8 cellular contexts compared by ENCODE assay signal in genomic region chr11:118998822-118999221, GRCh38. TPM values are rescaled to one million over a fixed set of nuclear protein-coding genes. Genes with fewer than 3 reads are reported as not detected.
A peak's percentile ranks its signal among the peaks of the same experiment; 100 is the strongest.
DNase-seq lines count a peak whose midpoint lies in the region; ATAC-seq, FAIRE-seq and TF ChIP-seq lines count a peak whose summit lies in the region.

No MANE protein-coding gene starts in this region.

- WGBS in psoas muscle, 3 donors: 33 to 45% (median 37%) methylated on average over 6 of the region's 6 CpGs
- WGBS in aorta, 2 donors: 36 to 38% methylated on average over 6 of the region's 6 CpGs

- peak overlapping the region; percentile 97 for H3K4me3 ChIP-seq in fibroblast of the aortic adventitia (ENCODE audit: low read depth, low read length)
- peak overlapping the region; percentile 76 for H3K4me3 ChIP-seq in psoas muscle
- peak overlapping the region in 1 of 2 donors; percentile 68 for H3K4me3 ChIP-seq in aorta (ENCODE audit: low read length in 2 of 2)

- H3K36me3 ChIP-seq in psoas muscle (ENCODE audit: insufficient read depth in 1 of 2, low read depth in 1 of 2) (peaks cover 4 to 43% of the 10 kb centered on the region in 2 donors), aorta (ENCODE audit: control insufficient read depth in 1 of 2, insufficient read depth in 2 of 2, low read length in 1 of 2) (peaks cover 0 to 1% of the 10 kb centered on the region in 2 donors)

- ATAC-seq in SK-N-SH treated with all-trans-retinoic acid at 6 μM for 48 hours: peak; percentile 60
- peak; percentile 29 to 55 (median 39) for ATAC-seq in psoas muscle
- ATAC-seq in aorta (ENCODE audit: low FRiP score): no peak

- DNase-seq in H54 (ENCODE audit: insufficient read length, low spot score) (peak; percentile 54), fibroblast of the aortic adventitia (ENCODE audit: low read depth) (peak; percentile 78), psoas muscle (no peak), CD1c-positive myeloid dendritic cell (ENCODE audit: extremely low spot score) (no peak), GF-D8 (lab: John Stamatoyannopoulos, UW) (no peak), aorta (no peak), GM12891 (ENCODE audit: insufficient read length, low spot score) (no peak)

- peaks cover 20% of the 10 kb centered on the region for H3K4me1 ChIP-seq in psoas muscle
- no peaks in the 10 kb centered on the region for H3K4me1 ChIP-seq in aorta (ENCODE audit: control insufficient read depth in 1 of 2, insufficient read depth in 2 of 2, low read length in 2 of 2)

- no peak for FAIRE-seq in H54 (lab: Jason Lieb, UNC)
- FAIRE-seq in GM12891 (lab: Jason Lieb, UNC): no peak

- intact Hi-C loops in psoas muscle (cut with DNase I) (loop anchor here in 1 of 2 donors (1.0 kb wide), 1 partner anchor 16 kb away; no protein-coding TSS in a partner anchor), aorta (cut with DNase I) (loop anchor here in 1 of 2 donors (2.0 kb wide), 1 partner anchor 20 kb away; the partner anchor contains the start of genes RPS25 and TRAPPC4)

- H3K9me3 ChIP-seq in psoas muscle: no peaks in the 10 kb centered on the region
- H3K9me3 ChIP-seq in aorta (ENCODE audit: control insufficient read depth, low read length): no peaks in the 10 kb centered on the region

- TF ChIP-seq CTCF in fibroblast of the aortic adventitia (IDR thresholded peaks at IDR 0.05; ENCODE audit: insufficient read depth, low read length) (no peak), psoas muscle (IDR thresholded peaks at IDR 0.05) (no peak)

- H3K27ac ChIP-seq in psoas muscle: peak overlapping the region; percentile 78
- peak overlapping the region in 1 of 2 donors; percentile 89 for H3K27ac ChIP-seq in aorta (ENCODE audit: low read depth in 1 of 2, low read length in 2 of 2)

- H3K27me3 ChIP-seq in psoas muscle (ENCODE audit: insufficient read depth in 3 of 3, low read length in 2 of 3): no peaks in the 10 kb centered on the region
- H3K27me3 ChIP-seq in aorta (ENCODE audit: control insufficient read depth in 1 of 2, insufficient read depth in 2 of 2, low read length in 1 of 2): no peaks in the 10 kb centered on the region

- TF ChIP-seq POLR2A in H54 (IDR thresholded peaks at IDR 0.05; ENCODE audit: low read depth, low read length): no peak
- TF ChIP-seq POLR2A in GM12891 (IDR thresholded peaks at IDR 0.05; ENCODE audit: low read depth, low read length): no peak

TF ChIP-seq in SK-N-SH treated with all-trans-retinoic acid at 6 μM for 48 hours, 23 proteins besides CTCF, POLR2A, EP300 and RAD21 (continues in another document):
- TF ChIP-seq TOX (CRISPR knock-in tag; IDR thresholded peaks at IDR 0.05; ENCODE audit: borderline replicate concordance): no peak
- TF ChIP-seq ZFP30 (CRISPR knock-in tag; IDR thresholded peaks at IDR 0.05): no peak
- TF ChIP-seq CSDC2 (CRISPR knock-in tag; IDR thresholded peaks at IDR 0.05): no peak
- TF ChIP-seq ZNF8 (CRISPR knock-in tag; IDR thresholded peaks at IDR 0.05): no peak
- no peak for TF ChIP-seq RARB (CRISPR knock-in tag; IDR thresholded peaks at IDR 0.05)
- TF ChIP-seq OSR1 (CRISPR knock-in tag; IDR thresholded peaks at IDR 0.05): no peak
- no peak for TF ChIP-seq ZNF565 (CRISPR knock-in tag; conservative IDR thresholded peaks at IDR 0.05; ENCODE audit: low read depth)
- no peak for TF ChIP-seq ESRRG (CRISPR knock-in tag; IDR thresholded peaks at IDR 0.05)
- TF ChIP-seq PPARA (CRISPR knock-in tag; IDR thresholded peaks at IDR 0.05; ENCODE audit: borderline replicate concordance): no peak
- TF ChIP-seq TSHZ2 (CRISPR knock-in tag; IDR thresholded peaks at IDR 0.05): no peak

TF ChIP-seq in GM12891, 5 proteins besides CTCF, POLR2A, EP300 and RAD21:
- TF ChIP-seq PAX5 (IDR thresholded peaks at IDR 0.05; ENCODE audit: insufficient read depth, low read length, severe bottlenecking): no peak
- TF ChIP-seq TAF1 (IDR thresholded peaks at IDR 0.05; ENCODE audit: low read depth, low read length): no peak
- no peak for TF ChIP-seq POLR2AphosphoS5 (IDR thresholded peaks at IDR 0.05; ENCODE audit: low read depth, low read length)
- TF ChIP-seq POU2F2 (IDR thresholded peaks at IDR 0.05; ENCODE audit: low read depth, low read length): no peak
- no peak for TF ChIP-seq SPI1 (IDR thresholded peaks at IDR 0.05; ENCODE audit: low read depth, low read length)

RNA-seq across cellular contexts. Expression of gene CENATAC, which starts 0.9 kb away (rescaled TPM):
- total RNA-seq in fibroblast of the aortic adventitia (ENCODE audit: low replicate concordance) (30.9 and 63.4 TPM in 2 replicates), psoas muscle (10 to 100 TPM in 3 of 4 donors, 1 to 10 TPM in 1; 5.4 to 18.9 (median 10.9) TPM), aorta (10 to 100 TPM; 56.4 to 61.8 TPM)
- polyA plus RNA-seq in psoas muscle (10 to 100 TPM in 2 of 3 donors, 1 to 10 TPM in 1; 9.4 to 23.5 (median 10.1) TPM), aorta (100 to 1,000 TPM in 1 of 2 donors, 10 to 100 TPM in 1; 10.3 to 138 TPM)
- 7.1 TPM for polyA plus RNA-seq in GM12891 (2012; ENCODE audit: low read depth, missing spikeins)

RNA-seq across cellular contexts. Expression of gene RPS25, which starts 19.3 kb away (rescaled TPM):
- total RNA-seq in fibroblast of the aortic adventitia (ENCODE audit: low replicate concordance) (796 and 2,500 TPM in 2 replicates), psoas muscle (1,000 to 10,000 TPM; 1,024 to 1,264 (median 1,219) TPM), aorta (100 to 1,000 TPM; 804 to 820 TPM)
- polyA plus RNA-seq in psoas muscle (1,000 to 10,000 TPM; 1,713 to 2,514 (median 2,031) TPM), aorta (1,000 to 10,000 TPM; 2,334 to 4,827 TPM)
- polyA plus RNA-seq in GM12891 (2012; ENCODE audit: low read depth, missing spikeins): 4,068 TPM

RNA-seq across cellular contexts. Expression of gene TRAPPC4, which starts 19.7 kb away (rescaled TPM):
- 61.2 and 79.9 TPM in 2 replicates for total RNA-seq in fibroblast of the aortic adventitia (ENCODE audit: low replicate concordance)
- 10 to 100 TPM; 46.1 to 61.5 (median 56.8) TPM for total RNA-seq in psoas muscle
- 10 to 100 TPM; 39.0 to 99.5 (median 52.8) TPM for polyA plus RNA-seq in psoas muscle
- 10 to 100 TPM; 49.6 to 54.3 TPM for total RNA-seq in aorta
- polyA plus RNA-seq in aorta: 10 to 100 TPM; 33.8 to 53.6 TPM
- polyA plus RNA-seq in GM12891 (2012; ENCODE audit: low read depth, missing spikeins): 69.5 TPM

RNA-seq across cellular contexts. Expression of gene FOXR1, which starts 27.3 kb away (rescaled TPM):
- not detected in 2 replicates for total RNA-seq in fibroblast of the aortic adventitia (ENCODE audit: low replicate concordance)
- total RNA-seq in psoas muscle: not detected
- polyA plus RNA-seq in psoas muscle: not detected
- not detected for total RNA-seq in aorta
- polyA plus RNA-seq in aorta: not detected
- polyA plus RNA-seq in GM12891 (2012; ENCODE audit: low read depth, missing spikeins): not detected

RNA-seq across cellular contexts. Expression of gene SLC37A4, which starts 31.9 kb away (rescaled TPM):
- total RNA-seq in fibroblast of the aortic adventitia (ENCODE audit: low replicate concordance) (13.4 and 15.5 TPM in 2 replicates), psoas muscle (10 to 100 TPM; 17.0 to 26.9 (median 20.5) TPM), aorta (10 to 100 TPM in 1 of 2 donors, 1 to 10 TPM in 1; 7.8 to 12.9 TPM)
- polyA plus RNA-seq in psoas muscle (10 to 100 TPM; 10.6 to 34.3 (median 25.9) TPM), aorta (1 to 10 TPM; 8.5 to 8.9 TPM)
- 14.7 TPM for polyA plus RNA-seq in GM12891 (2012; ENCODE audit: low read depth, missing spikeins)

Comparison
In these comparisons a context has a peak if more than half of its experiments do, and no peak if none do; other contexts are left out.
1. DNase-seq: peak in H54 (single experiment) and fibroblast of the aortic adventitia (single experiment); none in psoas muscle (0 of 2), CD1c-positive myeloid dendritic cell (single experiment), GF-D8 (single experiment), aorta (0 of 2) and GM12891 (single experiment).